Comparison of ENCODE assay signal across 8 cellular contexts in genomic region chr10:51073461-51074237, GRCh38. TPM values are rescaled to one million over a fixed set of nuclear protein-coding genes. Genes with fewer than 3 reads are reported as not detected.
A peak's percentile ranks its signal among the peaks of the same experiment; 100 is the strongest.
DNase-seq lines count a peak whose midpoint lies in the region; ATAC-seq and TF ChIP-seq lines count a peak whose summit lies in the region.

No MANE protein-coding gene starts in this region.

- H3K4me3 Mint-ChIP-seq in immature natural killer cell: peak overlapping the region; percentile 29 to 81 (median 45)

- H3K27ac Mint-ChIP-seq in immature natural killer cell: no peak overlapping the region

- in situ Hi-C loops in T47D (cut with HindIII; ENCODE audit: low pct_unique_long_range_greater_than_20kb, low sequenced_read_pairs): no loop called here

- H3K9me3 Mint-ChIP-seq in immature natural killer cell: peaks cover 0 to 2% (median 0%) of the 10 kb centered on the region in 6 donors

- H3K27ac ChIP-seq in skin epidermis: peak overlapping the region in 18 of 21 experiments; percentile 14 to 88 (median 60)

- peak overlapping the region; percentile 81 for H3K4me3 ChIP-seq in AG10803 (ENCODE audit: low read length)
- peak overlapping the region; percentile 30 to 48 (median 35) for H3K4me3 ChIP-seq in skin epidermis

- H3K36me3 Mint-ChIP-seq in immature natural killer cell: no peaks in the 10 kb centered on the region

- TF ChIP-seq CTCF in AG10803 (conservative IDR thresholded peaks at IDR 0.05; ENCODE audit: low read length): 0 out of 2 replicates have a peak, but pooled peaks have one; percentile 3

- DNase-seq in AG10803 (ENCODE audit: low read depth) (peak; percentile 31), T47D (ENCODE audit: low read depth in 1 of 2, low spot score in 1 of 2) (peak; percentile 53 to 58), immature natural killer cell (no peak), mesenteric fat pad (ENCODE audit: low spot score) (no peak), NCI-H2171 (lab: John Stamatoyannopoulos, UW) (no peak)

- H3K27me3 Mint-ChIP-seq in immature natural killer cell (ENCODE audit: low read depth in 3 of 3): peaks cover 11 to 23% (median 12%) of the 10 kb centered on the region in 3 donors

- ATAC-seq in HG02610 (IDR thresholded peaks at IDR 0.05; ENCODE audit: unreplicated experiment) (peak; percentile 24), GM19035 (IDR thresholded peaks at IDR 0.05; ENCODE audit: unreplicated experiment) (no peak)

- H3K4me1 Mint-ChIP-seq in immature natural killer cell: peaks cover 8 to 10% of the 10 kb centered on the region in 2 donors

RNA-seq across cellular contexts. Expression of gene PRKG1, which starts 0.6 kb away (rescaled TPM):
- under 1 TPM in 1 of 3 donors, not detected in 2; 0.46 TPM for polyA plus RNA-seq in immature natural killer cell
- total RNA-seq in mesenteric fat pad: 12.9 TPM

Comparison
In these comparisons a context has a peak if more than half of its experiments do, and no peak if none do; other contexts are left out.
1. DNase-seq: peak in AG10803 (single experiment) and T47D (2 of 2); none in immature natural killer cell (0 of 3), mesenteric fat pad (single experiment) and NCI-H2171 (single experiment).